ENCODE assay signal across 9 cellular contexts in genomic region chr6:3188262-3188661, GRCh38.
"Had no signal": no experiment of that assay in that cellular context is flagged by ENCODE, and none has a peak within 500 bp of the region (broad histone marks: within the 10 kb centered on the region; RNA-seq: fewer than 3 reads in every experiment).

No MANE protein-coding gene starts in this region.

- H2AFZ ChIP-seq: GM23248 had no signal

- H3K4me3 Mint-ChIP-seq: H9, HFFc6, IgD-negative memory B cell had no signal

- H3K9ac ChIP-seq: GM23248 had no signal

- H3K4me1 Mint-ChIP-seq: IgD-negative memory B cell had no signal

- H3K4me3 ChIP-seq: GM23248 had no signal

- H3K9me3 Mint-ChIP-seq: HFFc6, IgD-negative memory B cell had no signal

- FAIRE-seq: H54, HTR-8/SVneo had no signal

- H3K27ac ChIP-seq: GM23248 had no signal

- DNase-seq: GM23248, GOT3, H9, HCEC 1CT, HFFc6, KG1 had no signal

- H3K27ac Mint-ChIP-seq: H9, HFFc6, IgD-negative memory B cell had no signal
